In genomic region chr5:142446131-142446959, GRCh38 we compare ENCODE assay signal across 10 cellular contexts.
A peak's percentile ranks its signal among the peaks of the same experiment; 100 is the strongest.
DNase-seq lines count a peak whose midpoint lies in the region; ATAC-seq and TF ChIP-seq lines count a peak whose summit lies in the region.
"Had no signal": no experiment of that assay in that cellular context is flagged by ENCODE, and none has a peak within 500 bp of the region (broad histone marks: within the 10 kb centered on the region; RNA-seq: fewer than 3 reads in every experiment).

No MANE protein-coding gene starts in this region.

- peaks cover 0 to 6% of the 10 kb centered on the region in 2 donors for H3K4me1 Mint-ChIP-seq in effector memory CD8-positive, alpha-beta T cell (ENCODE audit: low read depth in 2 of 2)

- H3K4me1 ChIP-seq in HUES48 (ENCODE audit: control insufficient read depth, insufficient read depth, low read length) (peaks cover 7% of the 10 kb centered on the region; the same call in 1 of the 2 replicates), hepatocyte (ENCODE audit: insufficient read depth) (no peaks in the 10 kb centered on the region), subcutaneous abdominal adipose tissue (ENCODE audit: control insufficient read depth in 5 of 5, insufficient read depth in 5 of 5, low read length in 5 of 5) (peaks cover 2 to 31% (median 15%) of the 10 kb centered on the region in 5 donors)

- H3K36me3 Mint-ChIP-seq in effector memory CD8-positive, alpha-beta T cell (ENCODE audit: insufficient read depth) = no peaks in the 10 kb centered on the region

- no peak overlapping the region for H3K9ac ChIP-seq in HUES48 (ENCODE audit: low read depth, low read length)
- no peak overlapping the region for H3K9ac ChIP-seq in subcutaneous abdominal adipose tissue (ENCODE audit: low read length in 5 of 5)

- peak overlapping the region; percentile 12 for H2AFZ ChIP-seq in hepatocyte

- no peak for ATAC-seq in GM19324 (IDR thresholded peaks at IDR 0.05; ENCODE audit: low FRiP score, unreplicated experiment)
- no peak for ATAC-seq in effector memory CD8-positive, alpha-beta T cell (replicated peaks)

- no peaks in the 10 kb centered on the region for H3K27me3 ChIP-seq in HUES48 (ENCODE audit: control insufficient read depth, insufficient read depth, low read length)
- no peaks in the 10 kb centered on the region for H3K27me3 ChIP-seq in hepatocyte
- no peaks in the 10 kb centered on the region for H3K27me3 ChIP-seq in subcutaneous abdominal adipose tissue (ENCODE audit: control insufficient read depth in 5 of 5, insufficient read depth in 4 of 5, low read length in 5 of 5)
- H3K27me3 ChIP-seq: dorsolateral prefrontal cortex had no signal

- H3K27me3 Mint-ChIP-seq in effector memory CD8-positive, alpha-beta T cell = peaks cover 16 to 18% of the 10 kb centered on the region in 2 donors

- H4K20me1 ChIP-seq in hepatocyte (ENCODE audit: insufficient read depth, poor library complexity, severe bottlenecking) = no peaks in the 10 kb centered on the region

- no peak overlapping the region for H3K4me3 ChIP-seq in HUES48 (ENCODE audit: low read depth, low read length)
- no peak overlapping the region for H3K4me3 ChIP-seq in astrocyte of the spinal cord (ENCODE audit: low read depth, low read length)
- no peak overlapping the region for H3K4me3 ChIP-seq in hepatocyte
- H3K4me3 ChIP-seq in subcutaneous abdominal adipose tissue (ENCODE audit: low read depth in 1 of 5, low read length in 5 of 5) = no peak overlapping the region
- H3K4me3 ChIP-seq: dorsolateral prefrontal cortex had no signal

- DNase-seq in astrocyte of the spinal cord (ENCODE audit: low read depth, low spot score) (peak; percentile 55), hepatocyte (ENCODE audit: low spot score) (peak; percentile 10), T-helper 2 cell (no peak), NCI-H2107 treated with DMSO at 0.1 percent for 48 hours (lab: John Stamatoyannopoulos, UW; ENCODE audit: unreplicated experiment) (no peak)
- DNase-seq in effector memory CD8-positive, alpha-beta T cell = no peak
- DNase-seq: dorsolateral prefrontal cortex, NCI-H1694 had no signal

- H3K9me3 ChIP-seq in HUES48 (ENCODE audit: control insufficient read depth, insufficient read depth, low read length) (no peaks in the 10 kb centered on the region; the same call in 1 of the 2 replicates), hepatocyte (ENCODE audit: low read depth) (no peaks in the 10 kb centered on the region), subcutaneous abdominal adipose tissue (ENCODE audit: control insufficient read depth in 5 of 5, low read length in 5 of 5) (peaks cover 0 to 5% (median 0%) of the 10 kb centered on the region in 5 donors)

- TF ChIP-seq CTCF in astrocyte of the spinal cord (IDR thresholded peaks at IDR 0.05; ENCODE audit: low read depth, low read length) = no peak
- no peak for TF ChIP-seq CTCF in hepatocyte (IDR thresholded peaks at IDR 0.05; ENCODE audit: poor library complexity)

- H3K9me2 ChIP-seq in hepatocyte (replicated peaks; ENCODE audit: insufficient read depth) = no peaks in the 10 kb centered on the region

- 52% methylated on average over 5 of the region's 5 CpGs for WGBS in hepatocyte (ENCODE audit: low lambda C conversion rate, missing lambda C conversion rate)

- H3K79me2 ChIP-seq in hepatocyte = no peaks in the 10 kb centered on the region

- no peaks in the 10 kb centered on the region for H3K9me3 Mint-ChIP-seq in effector memory CD8-positive, alpha-beta T cell

- in situ Hi-C loops in astrocyte of the spinal cord (cut with HindIII; ENCODE audit: low sequenced_read_pairs) = no loop called here

- no peak overlapping the region for H3K4me3 Mint-ChIP-seq in effector memory CD8-positive, alpha-beta T cell

- H3K4me2 ChIP-seq in hepatocyte = peak overlapping the region; percentile 13

- no peak overlapping the region for H3K27ac Mint-ChIP-seq in effector memory CD8-positive, alpha-beta T cell

- H3K27ac ChIP-seq in HUES48 (ENCODE audit: low read depth, low read length) (peak overlapping the region; percentile 65), hepatocyte (peak overlapping the region; percentile 71), subcutaneous abdominal adipose tissue (ENCODE audit: low read depth, low read length) (peak overlapping the region; percentile 45)
- H3K27ac ChIP-seq: dorsolateral prefrontal cortex had no signal

- H3K36me3 ChIP-seq in HUES48 (ENCODE audit: control insufficient read depth, insufficient read depth, low read length) = no peaks in the 10 kb centered on the region
- no peaks in the 10 kb centered on the region for H3K36me3 ChIP-seq in hepatocyte (replicated peaks; ENCODE audit: insufficient read depth, low read depth)
- H3K36me3 ChIP-seq in subcutaneous abdominal adipose tissue (ENCODE audit: control insufficient read depth in 5 of 5, insufficient read depth in 5 of 5, low read length in 5 of 5) = no peaks in the 10 kb centered on the region

Comparison
In these comparisons a context has a peak if more than half of its experiments do, and no peak if none do; other contexts are left out.
1. DNase-seq: peak in astrocyte of the spinal cord (single experiment) and hepatocyte (single experiment); none in T-helper 2 cell (0 of 5), effector memory CD8-positive, alpha-beta T cell (0 of 3) and NCI-H2107 treated with DMSO at 0.1 percent for 48 hours (single experiment).
2. Peak in every context shown above with its lines, with median percentiles within 50 percentile points of each other: H3K27ac ChIP-seq.